8 cellular contexts compared by ENCODE assay signal in genomic region chr5:119354522-119355243, GRCh38. TPM values are rescaled to one million over a fixed set of nuclear protein-coding genes. Genes with fewer than 3 reads are reported as not detected.
DNase-seq lines count a peak whose midpoint lies in the region; ATAC-seq lines count a peak whose summit lies in the region.

No MANE protein-coding gene starts in this region.

- H3K27me3 ChIP-seq in CD4-positive, CD25-positive, alpha-beta regulatory T cell (ENCODE audit: control insufficient read depth, insufficient read depth, low read length), result no peaks in the 10 kb centered on the region
- no peaks in the 10 kb centered on the region for H3K27me3 ChIP-seq in mucosa of rectum (ENCODE audit: control insufficient read depth in 2 of 2, insufficient read depth in 2 of 2, low read length in 2 of 2)

- peaks cover 37 to 95% (median 79%) of the 10 kb centered on the region in 4 donors for H3K4me1 Mint-ChIP-seq in CD4-positive, CD25-positive, alpha-beta regulatory T cell

- H3K27me3 Mint-ChIP-seq in CD4-positive, CD25-positive, alpha-beta regulatory T cell, result no peaks in the 10 kb centered on the region

- ATAC-seq in CD4-positive, CD25-positive, alpha-beta regulatory T cell (ENCODE audit: low read depth in 2 of 2), result no peak
- peak; percentile 6 for ATAC-seq in HG02884 (IDR thresholded peaks at IDR 0.05; ENCODE audit: unreplicated experiment)
- no peak for ATAC-seq in activated naive CD4-positive, alpha-beta T cell treated with anti-CD3 and anti-CD28 coated beads, Interleukin-2, amount 50 U/mL, for 72 hours
- no peak for ATAC-seq in GM18870 (IDR thresholded peaks at IDR 0.05; ENCODE audit: unreplicated experiment)

- DNase-seq in CD4-positive, CD25-positive, alpha-beta regulatory T cell, result no peak
- DNase-seq in activated naive CD4-positive, alpha-beta T cell treated with anti-CD3 and anti-CD28 coated beads, Interleukin-2, amount 50 U/mL, for 72 hours (ENCODE audit: low spot score in 2 of 2), result no peak
- DNase-seq in putamen (ENCODE audit: low spot score) (no peak), RKO (ENCODE audit: low spot score) (no peak)
- no peak for DNase-seq in stimulated activated CD4-positive, alpha-beta T cell treated with anti-CD3 and anti-CD28 coated beads, Interleukin-4, amount 100 ng/mL, for 1 hour

- H3K36me3 Mint-ChIP-seq in CD4-positive, CD25-positive, alpha-beta regulatory T cell, result peaks cover 11% of the 10 kb centered on the region
- H3K36me3 Mint-ChIP-seq in activated naive CD4-positive, alpha-beta T cell treated with anti-CD3 and anti-CD28 coated beads, Interleukin-2, amount 50 U/mL, for 72 hours, result peaks cover 33 to 39% of the 10 kb centered on the region in 2 donors

- no peaks in the 10 kb centered on the region for H3K9me3 Mint-ChIP-seq in CD4-positive, CD25-positive, alpha-beta regulatory T cell
- no peaks in the 10 kb centered on the region for H3K9me3 Mint-ChIP-seq in activated naive CD4-positive, alpha-beta T cell treated with anti-CD3 and anti-CD28 coated beads, Interleukin-2, amount 50 U/mL, for 72 hours

- peak overlapping the region; percentile 41 to 54 for H3K9ac ChIP-seq in mucosa of rectum (ENCODE audit: low read depth in 1 of 2, low read length in 2 of 2)

- no peaks in the 10 kb centered on the region for H3K9me3 ChIP-seq in CD4-positive, CD25-positive, alpha-beta regulatory T cell (ENCODE audit: control insufficient read depth in 2 of 2, low read length in 2 of 2)
- no peaks in the 10 kb centered on the region for H3K9me3 ChIP-seq in mucosa of rectum (ENCODE audit: control insufficient read depth in 2 of 2, low read length in 2 of 2)

- H3K4me1 ChIP-seq in CD4-positive, CD25-positive, alpha-beta regulatory T cell (ENCODE audit: control insufficient read depth, insufficient read depth, low read length, poor library complexity, severe bottlenecking), result peaks cover 92% of the 10 kb centered on the region
- peaks cover 9 to 34% of the 10 kb centered on the region in 2 donors for H3K4me1 ChIP-seq in mucosa of rectum (ENCODE audit: control insufficient read depth in 2 of 2, insufficient read depth in 2 of 2, low read length in 2 of 2)

- peak overlapping the region; percentile 93 to 95 (median 93) for H3K27ac Mint-ChIP-seq in CD4-positive, CD25-positive, alpha-beta regulatory T cell
- H3K27ac Mint-ChIP-seq in activated naive CD4-positive, alpha-beta T cell treated with anti-CD3 and anti-CD28 coated beads, Interleukin-2, amount 50 U/mL, for 72 hours, result peak overlapping the region; percentile 93 to 94

- H3K4me3 Mint-ChIP-seq in CD4-positive, CD25-positive, alpha-beta regulatory T cell, result peak overlapping the region; percentile 71 to 94 (median 90)

- H3K27ac ChIP-seq in CD4-positive, CD25-positive, alpha-beta regulatory T cell (ENCODE audit: insufficient read depth, low read length, poor library complexity, severe bottlenecking), result peak overlapping the region; percentile 75
- H3K27ac ChIP-seq in mucosa of rectum (ENCODE audit: low read depth in 2 of 2, low read length in 2 of 2), result peak overlapping the region in 1 of 2 donors; percentile 11

- H3K36me3 ChIP-seq in CD4-positive, CD25-positive, alpha-beta regulatory T cell (ENCODE audit: control insufficient read depth, insufficient read depth, low read length), result no peaks in the 10 kb centered on the region
- H3K36me3 ChIP-seq in mucosa of rectum (ENCODE audit: control insufficient read depth in 2 of 2, insufficient read depth in 2 of 2, low read length in 2 of 2), result no peaks in the 10 kb centered on the region

- peak overlapping the region; percentile 87 for H3K4me3 ChIP-seq in CD4-positive, CD25-positive, alpha-beta regulatory T cell (ENCODE audit: low read depth, low read length)
- H3K4me3 ChIP-seq in mucosa of rectum (ENCODE audit: low read length in 2 of 2), result peak overlapping the region in 1 of 2 donors; percentile 82

RNA-seq across cellular contexts. Expression of gene TNFAIP8, which starts 1.1 kb away (rescaled TPM):
- 120 TPM for total RNA-seq in CD4-positive, CD25-positive, alpha-beta regulatory T cell
- 100 to 1,000 TPM; 183 to 244 (median 202) TPM for polyA plus RNA-seq in CD4-positive, CD25-positive, alpha-beta regulatory T cell
- total RNA-seq in activated naive CD4-positive, alpha-beta T cell treated with anti-CD3 and anti-CD28 coated beads, Interleukin-2, amount 50 U/mL, for 72 hours, result 100 to 1,000 TPM; 110 to 146 TPM
